Comparison of ENCODE assay signal across 10 cellular contexts in genomic region chr15:94206463-94207167, GRCh38. TPM values are rescaled to one million over a fixed set of nuclear protein-coding genes. Genes with fewer than 3 reads are reported as not detected.
DNase-seq lines count a peak whose midpoint lies in the region; ATAC-seq lines count a peak whose summit lies in the region.
"Had no signal": no experiment of that assay in that cellular context is flagged by ENCODE, and none has a peak within 500 bp of the region (broad histone marks: within the 10 kb centered on the region; RNA-seq: fewer than 3 reads in every experiment).

No MANE protein-coding gene starts in this region.

- ATAC-seq in esophagus mucosa (peak; percentile 99), left lobe of liver (no peak)

- H3K4me3 ChIP-seq in SK-N-MC = no peak overlapping the region
- H3K4me3 ChIP-seq: pancreas had no signal

- H3K9me3 ChIP-seq in SK-N-MC (ENCODE audit: low read depth, low read length) = no peaks in the 10 kb centered on the region
- H3K9me3 ChIP-seq: pancreas had no signal

- no peaks in the 10 kb centered on the region for H3K36me3 ChIP-seq in SK-N-MC (ENCODE audit: insufficient read depth, low read length)
- H3K36me3 ChIP-seq: pancreas had no signal

- peak overlapping the region; percentile 19; the same call in 1 of the 2 replicates for H3K27ac ChIP-seq in SK-N-MC
- H3K27ac ChIP-seq: pancreas had no signal

- DNase-seq in stimulated activated CD4-positive, alpha-beta T cell treated with anti-CD3 and anti-CD28 coated beads, Interleukin-15, amount 100 ng/mL, for 48 hours (ENCODE audit: low read depth in 2 of 2) = peak; percentile 24 to 33
- DNase-seq in stimulated activated CD4-positive, alpha-beta T cell treated with anti-CD3 and anti-CD28 coated beads, Interleukin-4, amount 100 ng/mL, for 1 hour = no peak
- DNase-seq in SK-N-MC (ENCODE audit: low read depth, low spot score) (peak; percentile 48), dedifferentiated amniotic fluid mesenchymal stem cell (ENCODE audit: extremely low spot score) (no peak), left lobe of liver (ENCODE audit: low spot score) (no peak), ureter (ENCODE audit: low spot score) (no peak), COLO829 (ENCODE audit: low spot score) (no peak)
- DNase-seq: NCI-H1092 treated with DMSO at 0.1 percent for 48 hours, pancreas had no signal

- H3K9ac ChIP-seq in SK-N-MC (ENCODE audit: insufficient read length) = no peak overlapping the region

RNA-seq across cellular contexts. Expression of gene MCTP2, which starts 24.7 kb away (rescaled TPM):
- total RNA-seq in esophagus mucosa (14.6 TPM), left lobe of liver (6.5 TPM), ureter (50.7 TPM)

Comparison
In these comparisons a context has a peak if more than half of its experiments do, and no peak if none do; other contexts are left out.
1. DNase-seq: peak in stimulated activated CD4-positive, alpha-beta T cell treated with anti-CD3 and anti-CD28 coated beads, Interleukin-15, amount 100 ng/mL, for 48 hours (2 of 2) and SK-N-MC (single experiment); none in stimulated activated CD4-positive, alpha-beta T cell treated with anti-CD3 and anti-CD28 coated beads, Interleukin-4, amount 100 ng/mL, for 1 hour (single experiment), dedifferentiated amniotic fluid mesenchymal stem cell (single experiment), left lobe of liver (single experiment), ureter (single experiment) and COLO829 (single experiment).